Comparison of ENCODE assay signal across 2 cellular contexts in genomic region chr4:74080351-74080750, GRCh38. TPM values are rescaled to one million over a fixed set of nuclear protein-coding genes. Genes with fewer than 3 reads are reported as not detected.
"Had no signal": no experiment of that assay in that cellular context is flagged by ENCODE, and none has a peak within 500 bp of the region (broad histone marks: within the 10 kb centered on the region; RNA-seq: fewer than 3 reads in every experiment).

No MANE protein-coding gene starts in this region.

RNA-seq across cellular contexts. Expression of gene CXCL2, which starts 18.6 kb away (rescaled TPM):
- total RNA-seq: G401, GM12878 had no signal
- polyA plus RNA-seq: GM12878 had no signal

RNA-seq across cellular contexts. Expression of gene CXCL3, which starts 41.9 kb away (rescaled TPM):
- total RNA-seq: G401, GM12878 had no signal
- polyA plus RNA-seq: GM12878 had no signal
